ENCODE assay signal across 13 cellular contexts in the genomic region with DNA sequence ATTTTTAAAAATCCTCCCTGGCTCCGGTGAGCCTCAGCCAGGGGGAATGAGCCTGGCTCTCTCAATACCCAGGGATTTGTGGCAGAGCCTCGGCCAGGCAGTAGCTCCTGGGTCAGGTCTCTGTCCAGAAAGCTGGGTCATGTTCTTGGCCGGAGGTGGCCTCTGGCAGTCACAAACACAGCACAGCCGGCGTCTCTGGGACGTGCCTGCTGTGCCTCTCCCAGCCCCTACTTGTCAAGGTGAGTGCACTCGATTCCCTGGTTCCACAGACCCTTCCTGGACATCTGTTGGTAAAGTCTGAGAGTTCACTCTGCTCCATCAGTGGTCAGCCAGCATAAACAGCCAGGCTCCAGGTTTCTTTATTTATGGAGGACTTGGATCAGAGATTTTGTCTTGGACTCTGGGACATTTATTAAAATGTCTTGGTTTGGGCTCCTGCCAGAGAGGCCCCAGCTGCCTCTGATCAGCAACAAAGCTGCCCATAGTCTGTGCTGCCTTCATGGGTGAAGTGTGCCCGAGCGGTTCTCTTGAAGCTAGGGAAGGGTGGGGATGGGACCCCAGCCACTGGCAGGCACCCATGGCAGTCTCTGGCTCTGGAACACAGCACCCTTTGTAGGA. TPM values are rescaled to one million over a fixed set of nuclear protein-coding genes. Genes with fewer than 3 reads are reported as not detected.
DNase-seq lines count a peak whose midpoint lies in the region; ATAC-seq, FAIRE-seq and TF ChIP-seq lines count a peak whose summit lies in the region.
"Had no signal": no experiment of that assay in that cellular context is flagged by ENCODE, and none has a peak within 500 bp of the region (broad histone marks: within the 10 kb centered on the region; RNA-seq: fewer than 3 reads in every experiment).

No MANE protein-coding gene starts in this region.

- peaks cover 52% of the 10 kb centered on the region for H3K36me3 Mint-ChIP-seq in activated CD4-positive, alpha-beta T cell treated with anti-CD3 and anti-CD28 coated beads, Interleukin-2, amount 10 ng/mL, durations not matched to agents 7 days and 5 days (ENCODE audit: low read depth)

- no TSS peak for BruUV-seq in endothelial cell of umbilical vein (replicated peaks; lab: Mats Ljungman, UMichigan)

- H3K4me3 ChIP-seq in endothelial cell of umbilical vein (replicated peaks in 1 of 3; ENCODE audit: insufficient read depth in 1 of 3, low read depth in 1 of 3, low read length in 3 of 3), result no peak overlapping the region
- no peak overlapping the region for H3K4me3 ChIP-seq in upper lobe of left lung
- H3K4me3 ChIP-seq in osteoblast (ENCODE audit: insufficient read depth, low read length), result no peak overlapping the region

- H3K79me2 ChIP-seq in endothelial cell of umbilical vein (ENCODE audit: control insufficient read depth, insufficient read depth, low read length) (no peaks in the 10 kb centered on the region), osteoblast (ENCODE audit: insufficient read depth, low read length) (no peaks in the 10 kb centered on the region)

- no peak for TF ChIP-seq EP300 in upper lobe of left lung (IDR thresholded peaks at IDR 0.05)

- dilution Hi-C loops in endothelial cell of umbilical vein (cut with MboI; ENCODE audit: extremely low pct_ligation_motif_present, low sequenced_read_pairs), result no loop called here

- no peaks in the 10 kb centered on the region for H3K9me3 ChIP-seq in endothelial cell of umbilical vein (replicated peaks; ENCODE audit: control insufficient read depth, insufficient read depth, low read length)
- H3K9me3 ChIP-seq in upper lobe of left lung, result no peaks in the 10 kb centered on the region
- H3K9me3 ChIP-seq in osteoblast (ENCODE audit: low read depth, low read length), result no peaks in the 10 kb centered on the region

- H3K27me3 Mint-ChIP-seq in activated CD4-positive, alpha-beta T cell treated with anti-CD3 and anti-CD28 coated beads, Interleukin-2, amount 10 ng/mL, durations not matched to agents 7 days and 5 days, result no peaks in the 10 kb centered on the region
- H3K27me3 Mint-ChIP-seq: activated naive CD4-positive, alpha-beta T cell treated with anti-CD3 and anti-CD28 coated beads, Interleukin-2, amount 50 U/mL, for 24 hours; naive thymus-derived CD4-positive, alpha-beta T cell had no signal

- POLR2A ChIA-PET in activated CD4-positive, alpha-beta T cell treated with anti-CD3 and anti-CD28 coated beads, Interleukin-2, amount 10 ng/mL, durations not matched to agents 7 days and 5 days (lab: Charles Lee), result no interaction called here
- POLR2A ChIA-PET in endothelial cell of umbilical vein (lab: Charles Lee), result no interaction called here

- H3K27me3 ChIP-seq in endothelial cell of umbilical vein (ENCODE audit: control insufficient read depth in 2 of 2, insufficient read depth in 2 of 2, low read length in 2 of 2) (no peaks in the 10 kb centered on the region), upper lobe of left lung (no peaks in the 10 kb centered on the region), osteoblast (ENCODE audit: insufficient read depth, low read length) (no peaks in the 10 kb centered on the region)

- no peak for TF ChIP-seq POLR2A in endothelial cell of umbilical vein (IDR thresholded peaks at IDR 0.05; ENCODE audit: low read depth, low read length)
- no peak for TF ChIP-seq POLR2A in upper lobe of left lung (IDR thresholded peaks at IDR 0.05)

- FAIRE-seq in endothelial cell of umbilical vein (lab: Jason Lieb, UNC), result no peak
- FAIRE-seq: endometrium, GM12891 had no signal

- H3K36me3 ChIP-seq in endothelial cell of umbilical vein (ENCODE audit: control insufficient read depth in 2 of 2, extremely low read depth in 1 of 2, insufficient read depth in 2 of 2, low read length in 2 of 2), result peaks cover 4 to 28% of the 10 kb centered on the region in 2 experiments
- H3K36me3 ChIP-seq in upper lobe of left lung, result peaks cover 21 to 76% (median 56%) of the 10 kb centered on the region in 4 donors
- peaks cover 7% of the 10 kb centered on the region for H3K36me3 ChIP-seq in osteoblast (ENCODE audit: insufficient read depth, low read length)

- H4K20me1 ChIP-seq in endothelial cell of umbilical vein (replicated peaks; ENCODE audit: control insufficient read depth, extremely low read depth, insufficient read depth, low read length) (no peaks in the 10 kb centered on the region), osteoblast (ENCODE audit: insufficient read depth, low read length) (no peaks in the 10 kb centered on the region)

- DNase-seq in activated CD4-positive, alpha-beta T cell treated with anti-CD3 and anti-CD28 coated beads, Interleukin-2, amount 10 ng/mL, durations not matched to agents 7 days and 5 days, result no peak
- DNase-seq in activated CD4-positive, alpha-beta T cell treated with anti-CD3 and anti-CD28 coated beads for 48 hours, result no peak
- DNase-seq in endothelial cell of umbilical vein (ENCODE audit: low read depth, low spot score) (peak; percentile 13), mucosa of gallbladder (ENCODE audit: low spot score) (peak; percentile 18), upper lobe of left lung (no peak), osteoblast (ENCODE audit: insufficient read length, low spot score, missing footprints) (no peak), omental fat pad (ENCODE audit: low spot score) (no peak)
- DNase-seq: naive thymus-derived CD4-positive, alpha-beta T cell; NCI-H187 treated with DMSO at 0.1 percent for 48 hours had no signal

- TF ChIP-seq CTCF in endothelial cell of umbilical vein (IDR thresholded peaks at IDR 0.05; ENCODE audit: extremely low read depth in 1 of 2, insufficient read depth in 1 of 2, low read depth in 1 of 2, low read length in 2 of 2), result no peak
- no peak for TF ChIP-seq CTCF in upper lobe of left lung (IDR thresholded peaks at IDR 0.05)
- no peak for TF ChIP-seq CTCF in osteoblast (IDR thresholded peaks at IDR 0.05; ENCODE audit: extremely low read depth, low read depth, low read length)
- TF ChIP-seq CTCF in omental fat pad (IDR thresholded peaks at IDR 0.05), result no peak

- intact Hi-C loops in endothelial cell of umbilical vein (cut with micrococcal nuclease), result no loop called here

- H3K4me1 ChIP-seq in endothelial cell of umbilical vein (ENCODE audit: control insufficient read depth, extremely low read depth, insufficient read depth, low read length) (no peaks in the 10 kb centered on the region), upper lobe of left lung (no peaks in the 10 kb centered on the region), osteoblast (ENCODE audit: insufficient read depth, low read length) (no peaks in the 10 kb centered on the region)

- ATAC-seq in upper lobe of left lung (ENCODE audit: low FRiP score in 2 of 2) (peak in 1 of 2 donors; percentile 5), HG02973 (IDR thresholded peaks at IDR 0.05; ENCODE audit: unreplicated experiment) (no peak), omental fat pad (ENCODE audit: low FRiP score) (no peak)
- ATAC-seq: naive thymus-derived CD4-positive, alpha-beta T cell had no signal

- H3K4me1 Mint-ChIP-seq in activated CD4-positive, alpha-beta T cell treated with anti-CD3 and anti-CD28 coated beads, Interleukin-2, amount 10 ng/mL, durations not matched to agents 7 days and 5 days, result peaks cover 6% of the 10 kb centered on the region

- no peak overlapping the region for H3K4me3 Mint-ChIP-seq in activated CD4-positive, alpha-beta T cell treated with anti-CD3 and anti-CD28 coated beads, Interleukin-2, amount 10 ng/mL, durations not matched to agents 7 days and 5 days
- H3K4me3 Mint-ChIP-seq: activated naive CD4-positive, alpha-beta T cell treated with anti-CD3 and anti-CD28 coated beads, Interleukin-2, amount 50 U/mL, for 24 hours; naive thymus-derived CD4-positive, alpha-beta T cell had no signal

- no peaks in the 10 kb centered on the region for H3K9me1 ChIP-seq in endothelial cell of umbilical vein (replicated peaks; ENCODE audit: control insufficient read depth, extremely low read depth, insufficient read depth, low read length)

- WGBS in upper lobe of left lung, 2 donors, result 58 to 64% methylated on average over 5 to 9 of the region's 9 CpGs

- H2AFZ ChIP-seq in endothelial cell of umbilical vein (ENCODE audit: low read depth, low read length) (no peak overlapping the region), osteoblast (ENCODE audit: low read length) (no peak overlapping the region)

- no peaks in the 10 kb centered on the region for H3K9me3 Mint-ChIP-seq in activated CD4-positive, alpha-beta T cell treated with anti-CD3 and anti-CD28 coated beads, Interleukin-2, amount 10 ng/mL, durations not matched to agents 7 days and 5 days
- H3K9me3 Mint-ChIP-seq: activated naive CD4-positive, alpha-beta T cell treated with anti-CD3 and anti-CD28 coated beads, Interleukin-2, amount 50 U/mL, for 24 hours; naive thymus-derived CD4-positive, alpha-beta T cell had no signal

- H3K27ac ChIP-seq in endothelial cell of umbilical vein (ENCODE audit: insufficient read depth, low read depth, low read length) (no peak overlapping the region), upper lobe of left lung (peak overlapping the region; percentile 11 to 54 (median 26)), osteoblast (ENCODE audit: low read depth, low read length) (no peak overlapping the region)

- CTCF ChIA-PET in activated CD4-positive, alpha-beta T cell treated with anti-CD3 and anti-CD28 coated beads, Interleukin-2, amount 10 ng/mL, durations not matched to agents 7 days and 5 days (lab: Charles Lee), result interaction anchor here (1.4 to 1.8 kb wide), 2 partner anchors 17 to 32 kb away, joined by 3 to 4 read pairs; no protein-coding TSS in a partner anchor
- CTCF ChIA-PET in endothelial cell of umbilical vein (lab: Charles Lee), result interaction anchor here (0.6 to 9.5 kb wide), 4 partner anchors 32 to 267 kb away, joined by 3 to 388 read pairs (median 3); no protein-coding TSS in a partner anchor

- H3K27ac Mint-ChIP-seq in activated CD4-positive, alpha-beta T cell treated with anti-CD3 and anti-CD28 coated beads, Interleukin-2, amount 10 ng/mL, durations not matched to agents 7 days and 5 days, result peak overlapping the region; percentile 19
- H3K27ac Mint-ChIP-seq: activated naive CD4-positive, alpha-beta T cell treated with anti-CD3 and anti-CD28 coated beads, Interleukin-2, amount 50 U/mL, for 24 hours had no signal

- no peak overlapping the region for H3K9ac ChIP-seq in endothelial cell of umbilical vein (replicated peaks; ENCODE audit: extremely low read depth, insufficient read depth, low read length)

- H3K4me2 ChIP-seq in endothelial cell of umbilical vein (ENCODE audit: insufficient read depth, low read length) (no peak overlapping the region), osteoblast (ENCODE audit: insufficient read depth, low read length) (no peak overlapping the region)

RNA-seq across cellular contexts. Expression of a gene that starts 56.7 kb away (rescaled TPM):
- 100 to 1,000 TPM; 109 to 110 TPM for total RNA-seq in activated CD4-positive, alpha-beta T cell treated with anti-CD3 and anti-CD28 coated beads, Interleukin-2, amount 10 ng/mL, durations not matched to agents 7 days and 5 days
- total RNA-seq in endothelial cell of umbilical vein, result 52.4 and 65.6 TPM in 2 replicates
- 40.0 and 40.9 TPM in 2 replicates for polyA plus RNA-seq in endothelial cell of umbilical vein
- 31.5 and 40.3 TPM in 2 replicates for polyA plus RNA-seq in endothelial cell of umbilical vein (2011; cell fraction: cytosol; rRNA removed)
- polyA plus RNA-seq in endothelial cell of umbilical vein (2011; cell fraction: nucleus; rRNA removed), result 137 and 150 TPM in 2 replicates
- polyA plus RNA-seq in endothelial cell of umbilical vein (2012), result 44.5 and 47.3 TPM in 2 replicates
- polyA minus RNA-seq in endothelial cell of umbilical vein, result 86.1 and 98.5 TPM in 2 replicates
- 1.5 TPM for polyA minus RNA-seq in endothelial cell of umbilical vein (2011; cell fraction: cytosol; rRNA and poly(A)+ RNA removed)
- polyA minus RNA-seq in endothelial cell of umbilical vein (2011; cell fraction: nucleus; rRNA and poly(A)+ RNA removed), result 79.7 and 109 TPM in 2 replicates
- 97.6 TPM for total RNA-seq in mucosa of gallbladder
- total RNA-seq in upper lobe of left lung, result 100 to 1,000 TPM in 2 of 6 donors, 10 to 100 TPM in 4; 54.7 to 141 (median 80.3) TPM
- total RNA-seq in osteoblast, result 45.6 and 55.4 TPM in 2 replicates
- 10 to 100 TPM; 27.5 to 93.2 (median 39.3) TPM for total RNA-seq in omental fat pad

Comparison
In these comparisons a context has a peak if more than half of its experiments do, and no peak if none do; other contexts are left out.
1. DNase-seq: peak in endothelial cell of umbilical vein (single experiment) and mucosa of gallbladder (single experiment); none in activated CD4-positive, alpha-beta T cell treated with anti-CD3 and anti-CD28 coated beads, Interleukin-2, amount 10 ng/mL, durations not matched to agents 7 days and 5 days (single experiment), activated CD4-positive, alpha-beta T cell treated with anti-CD3 and anti-CD28 coated beads for 48 hours (single experiment), upper lobe of left lung (0 of 2), osteoblast (single experiment) and omental fat pad (single experiment).
2. H3K27ac ChIP-seq: peak in upper lobe of left lung (4 of 4); none in endothelial cell of umbilical vein (single experiment) and osteoblast (single experiment).